22 cellular contexts compared by ENCODE assay signal in genomic region chr5:83972236-83972635, GRCh38.
DNase-seq lines count a peak whose midpoint lies in the region; ATAC-seq and TF ChIP-seq lines count a peak whose summit lies in the region.
"Had no signal": no experiment of that assay in that cellular context is flagged by ENCODE, and none has a peak within 500 bp of the region (broad histone marks: within the 10 kb centered on the region; RNA-seq: fewer than 3 reads in every experiment).

No MANE protein-coding gene starts in this region.

- peak overlapping the region; percentile 65 for H3K27ac Mint-ChIP-seq in glutamatergic neuron (ENCODE audit: unreplicated experiment)
- H3K27ac Mint-ChIP-seq: activated CD4-positive, alpha-beta T cell treated with anti-CD3 and anti-CD28 coated beads, Interleukin-2, amount 10 ng/mL, durations not matched to agents 7 days and 5 days; HFFc6 had no signal

- in situ Hi-C loops in astrocyte of the spinal cord (cut with HindIII; ENCODE audit: low sequenced_read_pairs), result no loop called here

- no peaks in the 10 kb centered on the region for H4K20me1 ChIP-seq in smooth muscle cell (ENCODE audit: low read depth)
- H4K20me1 ChIP-seq: BLaER1 treated with 17β-estradiol and CSF1 and Interleukin-3, amounts not matched to agents 10 nM and 100 nM had no signal

- DNase-seq in Daoy (ENCODE audit: low read depth) (peak; percentile 44), M059J (ENCODE audit: low read depth) (peak; percentile 16), astrocyte of the spinal cord (ENCODE audit: low read depth, low spot score) (peak; percentile 38), glutamatergic neuron (no peak), smooth muscle cell (lab: John Stamatoyannopoulos, UW; ENCODE audit: unreplicated experiment) (no peak), iPS-NIHi11 (ENCODE audit: low spot score) (no peak)
- no peak for DNase-seq in central memory CD4-positive, alpha-beta T cell
- DNase-seq: activated CD4-positive, alpha-beta T cell treated with anti-CD3 and anti-CD28 coated beads, Interleukin-2, amount 10 ng/mL, durations not matched to agents 7 days and 5 days; activated CD8-positive, alpha-beta memory T cell treated with anti-CD3 and anti-CD28 coated beads, Interleukin-2, amount 50 U/mL, for 48 hours; activated gamma-delta T cell treated with Interleukin-2 at 50 U/mL for 16 hours; amygdala; Calu3; HFFc6; mucosa of descending colon; NCI-H2081; T-helper 1 cell had no signal

- no peaks in the 10 kb centered on the region for H3K9me3 ChIP-seq in smooth muscle cell (replicated peaks; ENCODE audit: low read depth)
- H3K9me3 ChIP-seq: BLaER1 treated with 17β-estradiol and CSF1 and Interleukin-3, amounts not matched to agents 10 nM and 100 nM; gastroesophageal sphincter; mucosa of descending colon had no signal

- no peak overlapping the region for H2AFZ ChIP-seq in smooth muscle cell (ENCODE audit: low read depth)

- H3K4me1 ChIP-seq in smooth muscle cell (ENCODE audit: low read depth), result no peaks in the 10 kb centered on the region
- H3K4me1 ChIP-seq: BLaER1 treated with 17β-estradiol and CSF1 and Interleukin-3, amounts not matched to agents 10 nM and 100 nM; gastroesophageal sphincter had no signal

- H3K4me3 ChIP-seq in astrocyte of the spinal cord (ENCODE audit: low read depth, low read length) (no peak overlapping the region), smooth muscle cell (no peak overlapping the region)
- H3K4me3 ChIP-seq: BLaER1 treated with 17β-estradiol and CSF1 and Interleukin-3, amounts not matched to agents 10 nM and 100 nM; gastroesophageal sphincter; GM12878; K562; mucosa of descending colon had no signal

- ATAC-seq in GM21723 (IDR thresholded peaks at IDR 0.05; ENCODE audit: unreplicated experiment), result no peak
- ATAC-seq: gastroesophageal sphincter, GM12878, K562, left lobe of liver, mucosa of descending colon had no signal

- no peaks in the 10 kb centered on the region for H3F3A ChIP-seq in smooth muscle cell (ENCODE audit: low read depth)

- H3K9me3 Mint-ChIP-seq in glutamatergic neuron (ENCODE audit: unreplicated experiment), result no peaks in the 10 kb centered on the region
- H3K9me3 Mint-ChIP-seq: activated CD4-positive, alpha-beta T cell treated with anti-CD3 and anti-CD28 coated beads, Interleukin-2, amount 10 ng/mL, durations not matched to agents 7 days and 5 days had no signal

- H3K36me3 ChIP-seq in smooth muscle cell (ENCODE audit: low read depth), result no peaks in the 10 kb centered on the region
- H3K36me3 ChIP-seq: BLaER1 treated with 17β-estradiol and CSF1 and Interleukin-3, amounts not matched to agents 10 nM and 100 nM; gastroesophageal sphincter had no signal

- no peaks in the 10 kb centered on the region for H3K79me2 ChIP-seq in smooth muscle cell (ENCODE audit: low read depth)

- H3K9ac ChIP-seq in smooth muscle cell (ENCODE audit: low read depth), result no peak overlapping the region
- H3K9ac ChIP-seq: BLaER1 treated with 17β-estradiol and CSF1 and Interleukin-3, amounts not matched to agents 10 nM and 100 nM had no signal

- H3K36me3 Mint-ChIP-seq in glutamatergic neuron (ENCODE audit: unreplicated experiment), result no peaks in the 10 kb centered on the region

- H3K4me2 ChIP-seq in smooth muscle cell, result no peak overlapping the region
- H3K4me2 ChIP-seq: BLaER1 treated with 17β-estradiol and CSF1 and Interleukin-3, amounts not matched to agents 10 nM and 100 nM had no signal

- no peaks in the 10 kb centered on the region for H3K27me3 ChIP-seq in smooth muscle cell (ENCODE audit: low read depth)
- H3K27me3 ChIP-seq: BLaER1 treated with 17β-estradiol and CSF1 and Interleukin-3, amounts not matched to agents 10 nM and 100 nM; gastroesophageal sphincter had no signal

- TF ChIP-seq CTCF in astrocyte of the spinal cord (IDR thresholded peaks at IDR 0.05; ENCODE audit: low read depth, low read length) (no peak), glutamatergic neuron (IDR thresholded peaks at IDR 0.05; ENCODE audit: partially characterized antibody, unreplicated experiment) (no peak), smooth muscle cell (IDR thresholded peaks at IDR 0.05; ENCODE audit: borderline replicate concordance, insufficient read depth, poor library complexity, severe bottlenecking) (no peak)

- H3K27ac ChIP-seq in smooth muscle cell (ENCODE audit: low read depth), result no peak overlapping the region
- H3K27ac ChIP-seq: BLaER1 treated with 17β-estradiol and CSF1 and Interleukin-3, amounts not matched to agents 10 nM and 100 nM; gastroesophageal sphincter had no signal

- H3K4me3 Mint-ChIP-seq in glutamatergic neuron (ENCODE audit: unreplicated experiment), result no peak overlapping the region
- H3K4me3 Mint-ChIP-seq: activated CD4-positive, alpha-beta T cell treated with anti-CD3 and anti-CD28 coated beads, Interleukin-2, amount 10 ng/mL, durations not matched to agents 7 days and 5 days; HFFc6 had no signal

- H3K27me3 Mint-ChIP-seq in glutamatergic neuron (ENCODE audit: unreplicated experiment), result no peaks in the 10 kb centered on the region
- H3K27me3 Mint-ChIP-seq: activated CD4-positive, alpha-beta T cell treated with anti-CD3 and anti-CD28 coated beads, Interleukin-2, amount 10 ng/mL, durations not matched to agents 7 days and 5 days had no signal

- H3K4me1 Mint-ChIP-seq in glutamatergic neuron (ENCODE audit: low read depth, unreplicated experiment), result peaks cover 32% of the 10 kb centered on the region
- H3K4me1 Mint-ChIP-seq: activated CD4-positive, alpha-beta T cell treated with anti-CD3 and anti-CD28 coated beads, Interleukin-2, amount 10 ng/mL, durations not matched to agents 7 days and 5 days had no signal

Comparison
In these comparisons a context has a peak if more than half of its experiments do, and no peak if none do; other contexts are left out.
1. DNase-seq: peak in Daoy (single experiment), M059J (single experiment) and astrocyte of the spinal cord (single experiment); none in glutamatergic neuron (single experiment), smooth muscle cell (single experiment), central memory CD4-positive, alpha-beta T cell (single experiment) and iPS-NIHi11 (single experiment).